In genomic region chr1:246689409-246689997, GRCh38 we compare ENCODE assay signal across 7 cellular contexts. TPM values are rescaled to one million over a fixed set of nuclear protein-coding genes. Genes with fewer than 3 reads are reported as not detected.
DNase-seq lines count a peak whose midpoint lies in the region; ATAC-seq, FAIRE-seq and TF ChIP-seq lines count a peak whose summit lies in the region.

No MANE protein-coding gene starts in this region.

- no peaks in the 10 kb centered on the region for H3K9me3 ChIP-seq in adipocyte (ENCODE audit: control insufficient read depth, low read length)

- intact Hi-C loops in left cardiac atrium (cut with DNase I) = no loop called here

- peak; percentile 51 for DNase-seq in GM12864 (ENCODE audit: low read depth)
- peak; percentile 91 for DNase-seq in H7
- peak; percentile 54 for DNase-seq in LNCaP clone FGC (ENCODE audit: low read depth)
- DNase-seq in RCC 7860 (ENCODE audit: low spot score) = peak; percentile 57
- peak; percentile 96 for DNase-seq in adipocyte (ENCODE audit: low read depth)
- DNase-seq in left cardiac atrium = peak; percentile 49
- peak; percentile 75 for DNase-seq in putamen (ENCODE audit: low spot score)

- peaks cover 7% of the 10 kb centered on the region for H3K4me1 ChIP-seq in adipocyte (ENCODE audit: control insufficient read depth, insufficient read depth, low read length)

- peak; percentile 91 to 94 for ATAC-seq in left cardiac atrium

- TF ChIP-seq CTCF in GM12864 (IDR thresholded peaks at IDR 0.05; ENCODE audit: low read depth, low read length, missing control alignments) = peak; percentile 87
- peak; percentile 87 for TF ChIP-seq CTCF in LNCaP clone FGC (IDR thresholded peaks at IDR 0.05; ENCODE audit: control insufficient read depth, extremely low read depth, insufficient read depth)

- no peaks in the 10 kb centered on the region for H3K27me3 ChIP-seq in H7 (ENCODE audit: control insufficient read depth, insufficient read depth, low read length)
- no peaks in the 10 kb centered on the region for H3K27me3 ChIP-seq in adipocyte (replicated peaks; ENCODE audit: control insufficient read depth, insufficient read depth, low read length)

- peak overlapping the region; percentile 42 for H3K9ac ChIP-seq in adipocyte (ENCODE audit: low read length)

- no peak for FAIRE-seq in RCC 7860 (lab: Jason Lieb, UNC)

- H3K4me3 ChIP-seq in GM12864 (ENCODE audit: low read depth, low read length) (peak overlapping the region; percentile 32), H7 (ENCODE audit: insufficient read depth, low read depth, low read length) (no peak overlapping the region), LNCaP clone FGC (ENCODE audit: low read depth, low read length) (peak overlapping the region; percentile 37), adipocyte (ENCODE audit: low read length) (peak overlapping the region; percentile 70)

- no peaks in the 10 kb centered on the region for H3K36me3 ChIP-seq in H7 (replicated peaks; ENCODE audit: control insufficient read depth, insufficient read depth, low read length)
- no peaks in the 10 kb centered on the region for H3K36me3 ChIP-seq in adipocyte (ENCODE audit: control insufficient read depth, insufficient read depth, low read length, severe bottlenecking)

RNA-seq across cellular contexts. Expression of gene SCCPDH, which starts 34.7 kb away (rescaled TPM):
- total RNA-seq in H7 (2014; rRNA removed; shearing (Covaris generic)) = 11.1 and 12.2 TPM in 2 replicates
- 10 to 100 TPM; 26.8 to 30.9 TPM for total RNA-seq in left cardiac atrium
